13 cellular contexts compared by ENCODE assay signal in the genomic region with DNA sequence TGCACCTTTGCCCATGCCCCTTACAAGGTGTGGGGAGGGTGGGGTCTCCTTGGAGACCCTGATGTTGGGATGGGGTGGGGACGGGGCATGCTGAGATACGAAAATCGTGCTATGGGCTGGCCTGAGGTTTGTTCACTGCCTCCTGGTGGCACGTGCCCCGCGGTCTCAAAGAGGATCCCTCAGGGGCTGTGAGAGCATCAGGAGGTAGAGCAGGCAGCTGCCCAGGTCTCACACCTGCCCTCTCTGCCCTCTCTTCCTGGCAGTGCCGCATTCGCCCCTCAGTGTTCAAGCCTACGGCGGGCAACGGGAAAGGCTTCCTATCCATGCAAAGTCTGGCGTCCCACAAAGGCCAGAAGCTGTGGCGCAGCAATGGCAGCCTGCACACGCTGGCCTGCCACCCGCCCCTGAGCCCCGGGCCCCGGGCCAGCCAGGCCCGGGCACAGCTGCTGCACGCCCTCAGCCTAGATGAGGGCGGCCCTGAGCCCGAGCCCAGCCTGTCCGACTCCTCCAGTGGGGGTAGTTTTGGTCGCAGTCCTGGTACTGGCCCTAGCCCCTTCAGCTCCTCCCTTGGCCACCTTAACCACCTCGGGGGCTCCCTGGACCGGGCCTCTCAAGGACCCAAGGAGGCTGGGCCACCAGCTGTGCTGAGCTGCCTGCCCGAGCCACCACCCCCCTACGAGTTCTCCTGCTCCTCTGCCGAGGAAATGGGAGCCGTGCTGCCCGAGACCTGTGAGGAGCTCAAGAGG. TPM values are rescaled to one million over a fixed set of nuclear protein-coding genes. Genes with fewer than 3 reads are reported as not detected.
DNase-seq lines count a peak whose midpoint lies in the region; ATAC-seq, FAIRE-seq and TF ChIP-seq lines count a peak whose summit lies in the region.
"Had no signal": no experiment of that assay in that cellular context is flagged by ENCODE, and none has a peak within 500 bp of the region (broad histone marks: within the 10 kb centered on the region; RNA-seq: fewer than 3 reads in every experiment).

No MANE protein-coding gene starts in this region.

- H3K36me3 ChIP-seq in OCI-LY1 (ENCODE audit: insufficient read depth, low read length) (peaks cover 16% of the 10 kb centered on the region; the same call in 1 of the 2 replicates), HepG2 (replicated peaks in 1 of 2; ENCODE audit: control insufficient read depth in 1 of 2, insufficient read depth in 2 of 2, low read length in 2 of 2) (no peaks in the 10 kb centered on the region), skeletal muscle tissue (ENCODE audit: control insufficient read depth in 3 of 3, insufficient read depth in 3 of 3, low read length in 3 of 3) (peaks cover 0 to 3% (median 0%) of the 10 kb centered on the region in 3 donors), suprapubic skin (no peaks in the 10 kb centered on the region)
- H3K36me3 ChIP-seq: brain microvascular endothelial cell, transverse colon had no signal

- H4K20me1 ChIP-seq in OCI-LY1 (ENCODE audit: insufficient read depth, low read length) (no peaks in the 10 kb centered on the region), HepG2 (ENCODE audit: insufficient read depth, low read length) (no peaks in the 10 kb centered on the region)

- H3K27ac ChIP-seq in OCI-LY1 (ENCODE audit: low read depth, low read length, poor library complexity, severe bottlenecking) = peak overlapping the region; percentile 97
- H3K27ac ChIP-seq in HepG2 (ENCODE audit: extremely low read length, insufficient read depth, low read length) = no peak overlapping the region
- H3K27ac ChIP-seq in skeletal muscle tissue (ENCODE audit: low read depth, low read length) = peak overlapping the region; percentile 40
- no peak overlapping the region for H3K27ac ChIP-seq in suprapubic skin
- H3K27ac ChIP-seq: brain microvascular endothelial cell had no signal

- POLR2A ChIA-PET in HepG2 (lab: Yijun Ruan, JAX) = interaction anchor here (0.6 to 1.9 kb wide), 4 partner anchors 10 to 170 kb away, joined by 3 to 6 read pairs (median 4); partner anchors contain the start of genes HNRNPAB and RMND5B

- CTCF ChIA-PET in HepG2 (lab: Yijun Ruan, JAX; ENCODE audit: low intra/inter-chr PET ratio, low total read pairs) = interaction anchor here (1.3 to 1.6 kb wide), 2 partner anchors 26 to 44 kb away, joined by 8 to 9 read pairs; no protein-coding TSS in a partner anchor

- H3K9me3 ChIP-seq in OCI-LY1 (ENCODE audit: low read length) (no peaks in the 10 kb centered on the region), HepG2 (ENCODE audit: low read length) (no peaks in the 10 kb centered on the region), skeletal muscle tissue (ENCODE audit: control insufficient read depth in 3 of 3, low read length in 3 of 3) (no peaks in the 10 kb centered on the region), suprapubic skin (no peaks in the 10 kb centered on the region)
- H3K9me3 ChIP-seq: left lung, transverse colon had no signal

- no peaks in the 10 kb centered on the region for H3F3A ChIP-seq in OCI-LY1 (ENCODE audit: insufficient read depth, low read length)

- no TSS peak for BruUV-seq in HepG2 (replicated peaks; lab: Mats Ljungman, UMichigan)

- no peak for TF ChIP-seq POLR2A in HepG2 (IDR thresholded peaks at IDR 0.05; ENCODE audit: insufficient read depth in 1 of 2, low read depth in 2 of 2, low read length in 2 of 2)
- no peak for TF ChIP-seq POLR2A in suprapubic skin (IDR thresholded peaks at IDR 0.05)

- intact Hi-C loops in HepG2 (cut with micrococcal nuclease; ENCODE audit: unreplicated experiment) = no loop called here

- no peak for FAIRE-seq in HepG2 (lab: Jason Lieb, UNC)
- FAIRE-seq: small intestine had no signal

- no peaks in the 10 kb centered on the region for H3K9me2 ChIP-seq in OCI-LY1 (ENCODE audit: low read depth, low read length)

- peak overlapping the region; percentile 31; the same call in 1 of the 2 replicates for H3K4me2 ChIP-seq in OCI-LY1 (ENCODE audit: low read length)
- H3K4me2 ChIP-seq in HepG2 (ENCODE audit: low read depth, low read length) = no peak overlapping the region

- no peak for ATAC-seq in HepG2
- ATAC-seq in HG03039 (IDR thresholded peaks at IDR 0.05; ENCODE audit: unreplicated experiment) = no peak

- TF ChIP-seq EP300 in HepG2 (IDR thresholded peaks at IDR 0.05; ENCODE audit: low read depth in 2 of 2, low read length in 2 of 2) (no peak), HepG2 (CRISPR knock-in tag; IDR thresholded peaks at IDR 0.05; ENCODE audit: borderline replicate concordance) (no peak), suprapubic skin (IDR thresholded peaks at IDR 0.05) (no peak)

- H3K4me3 ChIP-seq in OCI-LY1 (ENCODE audit: low read depth, low read length, poor library complexity, severe bottlenecking) (no peak overlapping the region), HepG2 (replicated peaks in 1 of 3; ENCODE audit: insufficient read depth in 1 of 3, low read depth in 2 of 3, low read length in 3 of 3) (no peak overlapping the region), skeletal muscle tissue (ENCODE audit: low read length in 3 of 3) (no peak overlapping the region), suprapubic skin (no peak overlapping the region)
- H3K4me3 ChIP-seq: left lung had no signal

- H2AFZ ChIP-seq in OCI-LY1 (ENCODE audit: low read length) (no peak overlapping the region), HepG2 (ENCODE audit: low read length) (no peak overlapping the region)

- peaks cover 85% of the 10 kb centered on the region for H3K4me1 ChIP-seq in OCI-LY1 (ENCODE audit: insufficient read depth, low read length, severe bottlenecking)
- peaks cover 19% of the 10 kb centered on the region for H3K4me1 ChIP-seq in HepG2 (ENCODE audit: insufficient read depth, low read length)
- H3K4me1 ChIP-seq in skeletal muscle tissue (ENCODE audit: control insufficient read depth in 3 of 3, insufficient read depth in 3 of 3, low read length in 3 of 3) = peaks cover 32 to 65% (median 56%) of the 10 kb centered on the region in 3 donors
- peaks cover 48% of the 10 kb centered on the region for H3K4me1 ChIP-seq in suprapubic skin

- no peaks in the 10 kb centered on the region for H3K27me3 ChIP-seq in OCI-LY1 (ENCODE audit: insufficient read depth, low read length)
- H3K27me3 ChIP-seq in HepG2 (ENCODE audit: control insufficient read depth in 1 of 2, insufficient read depth in 2 of 2, low read length in 2 of 2) = peaks cover 15 to 58% of the 10 kb centered on the region in 2 experiments
- H3K27me3 ChIP-seq in skeletal muscle tissue (ENCODE audit: control insufficient read depth in 3 of 3, insufficient read depth in 3 of 3, low read length in 3 of 3) = peaks cover 25 to 30% (median 28%) of the 10 kb centered on the region in 3 donors
- H3K27me3 ChIP-seq in suprapubic skin = peaks cover 40% of the 10 kb centered on the region

- H3K79me2 ChIP-seq in OCI-LY1 (ENCODE audit: insufficient read depth, low read length) = no peaks in the 10 kb centered on the region
- no peaks in the 10 kb centered on the region for H3K79me2 ChIP-seq in HepG2 (ENCODE audit: insufficient read depth, low read length)

- DNase-seq in GM10266 (ENCODE audit: extremely low spot score) (peak; percentile 18), HepG2 (ENCODE audit: low spot score) (no peak), suprapubic skin (ENCODE audit: low spot score in 2 of 2) (no peak), GM20000 (ENCODE audit: low spot score) (no peak)
- DNase-seq: amniotic stem cell had no signal

- in situ Hi-C loops in HepG2 (cut with HindIII; ENCODE audit: extremely low pct_ligation_motif_present, low pct_unique_long_range_greater_than_20kb) = no loop called here

- 27% methylated on average over 3 of the region's 30 CpGs for WGBS in HepG2 (ENCODE audit: low lambda C conversion rate)
- 89% methylated on average over 16 of the region's 30 CpGs for WGBS in suprapubic skin

- H3K9ac ChIP-seq in OCI-LY1 (ENCODE audit: low read length) (peak overlapping the region; percentile 46; the same call in 1 of the 2 replicates), HepG2 (ENCODE audit: insufficient read depth, low read depth, low read length) (no peak overlapping the region), skeletal muscle tissue (ENCODE audit: low read depth in 1 of 3, low read length in 3 of 3) (peak overlapping the region in 2 of 3 donors; percentile 8 to 23)

- TF ChIP-seq RAD21 in HepG2 (CRISPR knock-in tag; IDR thresholded peaks at IDR 0.05) = no peak

- TF ChIP-seq CTCF in GM10266 (IDR thresholded peaks at IDR 0.05; ENCODE audit: control insufficient read depth, insufficient read depth, low read depth, missing control alignments) = no peak
- TF ChIP-seq CTCF in OCI-LY1 (IDR thresholded peaks at IDR 0.05; ENCODE audit: low read length) = no peak
- no peak for TF ChIP-seq CTCF in HepG2 (CRISPR knock-in tag; IDR thresholded peaks at IDR 0.05)
- TF ChIP-seq CTCF in suprapubic skin (IDR thresholded peaks at IDR 0.05) = no peak
- no peak for TF ChIP-seq CTCF in GM20000 (IDR thresholded peaks at IDR 0.05; ENCODE audit: extremely low read depth, missing control alignments)

RNA-seq across cellular contexts. Expression of gene N4BP3, which starts 6.8 kb away (rescaled TPM):
- total RNA-seq in HepG2 (2016; rRNA removed; fragmentation: Illumina TruSeq; extraction: Trizol) (not detected in 2 replicates), skeletal muscle tissue (12.0 TPM), suprapubic skin (10 to 100 TPM in 3 of 4 donors, 1 to 10 TPM in 1; 7.6 to 14.0 (median 11.7) TPM)
- not detected in 2 replicates for total RNA-seq in HepG2 (2016; cell fraction: cytosol; rRNA removed; fragmentation: Illumina TruSeq; extraction: Trizol; ENCODE audit: low read depth)
- 0.02 TPM in 1 of 2 replicates, not detected in the other for total RNA-seq in HepG2 (2016; cell fraction: insoluble cytoplasmic fraction; rRNA removed; fragmentation: Illumina TruSeq; extraction: Trizol)
- 0.03 TPM in 1 of 2 replicates, not detected in the other for total RNA-seq in HepG2 (2016; cell fraction: membrane; rRNA removed; fragmentation: Illumina TruSeq; extraction: Trizol)
- not detected in 2 replicates for total RNA-seq in HepG2 (2016; cell fraction: nucleus; rRNA removed; fragmentation: Illumina TruSeq; extraction: Trizol)
- polyA plus RNA-seq in HepG2 (2011; rRNA removed) = 0.13 and 0.17 TPM in 2 replicates
- 0.10 and 0.12 TPM in 2 replicates for polyA plus RNA-seq in HepG2 (2011; cell fraction: cytosol; rRNA removed)
- polyA plus RNA-seq in HepG2 (2011; cell fraction: nucleus; rRNA removed) = 0.42 and 0.43 TPM in 2 replicates
- 0.05 and 0.11 TPM in 2 replicates for polyA plus RNA-seq in HepG2 (2012)
- not detected in 2 replicates for polyA plus RNA-seq in HepG2 (2016; cell fraction: cytosol; fragmentation: Illumina TruSeq; extraction: Trizol; ENCODE audit: low read depth)
- polyA plus RNA-seq in HepG2 (2016; cell fraction: insoluble cytoplasmic fraction; fragmentation: Illumina TruSeq; extraction: Trizol; ENCODE audit: low read depth) = not detected in 2 replicates
- not detected in 2 replicates for polyA plus RNA-seq in HepG2 (2016; cell fraction: membrane; fragmentation: Illumina TruSeq; extraction: Trizol; ENCODE audit: low read depth)
- polyA plus RNA-seq in HepG2 (2016; cell fraction: nucleus; fragmentation: Illumina TruSeq; extraction: Trizol; ENCODE audit: insufficient read depth, low read depth) = not detected in 2 replicates
- polyA minus RNA-seq in HepG2 (2011; rRNA and poly(A)+ RNA removed; ENCODE audit: low replicate concordance) = 0.54 and 1.4 TPM in 2 replicates
- polyA minus RNA-seq in HepG2 (2011; cell fraction: cytosol; rRNA and poly(A)+ RNA removed) = 0.20 TPM in 1 of 2 replicates, not detected in the other
- polyA minus RNA-seq in HepG2 (2011; cell fraction: nucleus; rRNA and poly(A)+ RNA removed) = 0.26 and 0.62 TPM in 2 replicates
- polyA plus RNA-seq: CD14-positive monocyte had no signal

RNA-seq across cellular contexts. Expression of gene RMND5B, which starts 10.7 kb away (rescaled TPM):
- 17.0 and 20.4 TPM in 2 replicates for total RNA-seq in HepG2 (2016; rRNA removed; fragmentation: Illumina TruSeq; extraction: Trizol)
- 16.0 and 16.6 TPM in 2 replicates for total RNA-seq in HepG2 (2016; cell fraction: cytosol; rRNA removed; fragmentation: Illumina TruSeq; extraction: Trizol; ENCODE audit: low read depth)
- 15.7 and 18.0 TPM in 2 replicates for total RNA-seq in HepG2 (2016; cell fraction: insoluble cytoplasmic fraction; rRNA removed; fragmentation: Illumina TruSeq; extraction: Trizol)
- total RNA-seq in HepG2 (2016; cell fraction: membrane; rRNA removed; fragmentation: Illumina TruSeq; extraction: Trizol) = 32.2 and 33.7 TPM in 2 replicates
- 12.1 and 14.2 TPM in 2 replicates for total RNA-seq in HepG2 (2016; cell fraction: nucleus; rRNA removed; fragmentation: Illumina TruSeq; extraction: Trizol)
- polyA plus RNA-seq in HepG2 (2011; rRNA removed) = 18.6 and 22.3 TPM in 2 replicates
- 18.4 and 22.2 TPM in 2 replicates for polyA plus RNA-seq in HepG2 (2011; cell fraction: cytosol; rRNA removed)
- 33.6 and 34.2 TPM in 2 replicates for polyA plus RNA-seq in HepG2 (2011; cell fraction: nucleus; rRNA removed)
- 12.9 and 13.4 TPM in 2 replicates for polyA plus RNA-seq in HepG2 (2012)
- 23.3 and 26.2 TPM in 2 replicates for polyA plus RNA-seq in HepG2 (2016; cell fraction: cytosol; fragmentation: Illumina TruSeq; extraction: Trizol; ENCODE audit: low read depth)
- polyA plus RNA-seq in HepG2 (2016; cell fraction: insoluble cytoplasmic fraction; fragmentation: Illumina TruSeq; extraction: Trizol; ENCODE audit: low read depth) = 18.6 and 21.5 TPM in 2 replicates
- 30.9 and 32.3 TPM in 2 replicates for polyA plus RNA-seq in HepG2 (2016; cell fraction: membrane; fragmentation: Illumina TruSeq; extraction: Trizol; ENCODE audit: low read depth)
- polyA plus RNA-seq in HepG2 (2016; cell fraction: nucleus; fragmentation: Illumina TruSeq; extraction: Trizol; ENCODE audit: insufficient read depth, low read depth) = 26.3 TPM in 2 replicates
- 27.9 and 70.3 TPM in 2 replicates for polyA minus RNA-seq in HepG2 (2011; rRNA and poly(A)+ RNA removed; ENCODE audit: low replicate concordance)
- polyA minus RNA-seq in HepG2 (2011; cell fraction: cytosol; rRNA and poly(A)+ RNA removed) = 6.7 and 11.7 TPM in 2 replicates
- polyA minus RNA-seq in HepG2 (2011; cell fraction: nucleus; rRNA and poly(A)+ RNA removed) = 15.2 and 20.8 TPM in 2 replicates
- total RNA-seq in skeletal muscle tissue = 29.2 TPM
- total RNA-seq in suprapubic skin = 10 to 100 TPM; 38.6 to 60.6 (median 42.9) TPM

RNA-seq across cellular contexts. Expression of gene NHP2, which starts 33.6 kb away (rescaled TPM):
- 96.1 and 113 TPM in 2 replicates for total RNA-seq in HepG2 (2016; rRNA removed; fragmentation: Illumina TruSeq; extraction: Trizol)
- total RNA-seq in HepG2 (2016; cell fraction: cytosol; rRNA removed; fragmentation: Illumina TruSeq; extraction: Trizol; ENCODE audit: low read depth) = 68.1 and 88.8 TPM in 2 replicates
- total RNA-seq in HepG2 (2016; cell fraction: insoluble cytoplasmic fraction; rRNA removed; fragmentation: Illumina TruSeq; extraction: Trizol) = 97.1 and 114 TPM in 2 replicates
- 84.9 and 113 TPM in 2 replicates for total RNA-seq in HepG2 (2016; cell fraction: membrane; rRNA removed; fragmentation: Illumina TruSeq; extraction: Trizol)
- total RNA-seq in HepG2 (2016; cell fraction: nucleus; rRNA removed; fragmentation: Illumina TruSeq; extraction: Trizol) = 34.2 and 43.0 TPM in 2 replicates
- polyA plus RNA-seq in HepG2 (2011; rRNA removed) = 56.2 and 60.8 TPM in 2 replicates
- polyA plus RNA-seq in HepG2 (2011; cell fraction: cytosol; rRNA removed) = 78.2 and 86.1 TPM in 2 replicates
- 29.3 and 29.5 TPM in 2 replicates for polyA plus RNA-seq in HepG2 (2011; cell fraction: nucleus; rRNA removed)
- 75.3 and 78.7 TPM in 2 replicates for polyA plus RNA-seq in HepG2 (2012)
- 93.8 and 147 TPM in 2 replicates for polyA plus RNA-seq in HepG2 (2016; cell fraction: cytosol; fragmentation: Illumina TruSeq; extraction: Trizol; ENCODE audit: low read depth)
- polyA plus RNA-seq in HepG2 (2016; cell fraction: insoluble cytoplasmic fraction; fragmentation: Illumina TruSeq; extraction: Trizol; ENCODE audit: low read depth) = 159 and 169 TPM in 2 replicates
- 102 and 133 TPM in 2 replicates for polyA plus RNA-seq in HepG2 (2016; cell fraction: membrane; fragmentation: Illumina TruSeq; extraction: Trizol; ENCODE audit: low read depth)
- 79.3 and 81.0 TPM in 2 replicates for polyA plus RNA-seq in HepG2 (2016; cell fraction: nucleus; fragmentation: Illumina TruSeq; extraction: Trizol; ENCODE audit: insufficient read depth, low read depth)
- 38.1 and 80.1 TPM in 2 replicates for polyA minus RNA-seq in HepG2 (2011; rRNA and poly(A)+ RNA removed; ENCODE audit: low replicate concordance)
- polyA minus RNA-seq in HepG2 (2011; cell fraction: cytosol; rRNA and poly(A)+ RNA removed) = 25.2 and 34.9 TPM in 2 replicates
- polyA minus RNA-seq in HepG2 (2011; cell fraction: nucleus; rRNA and poly(A)+ RNA removed) = 28.8 and 31.7 TPM in 2 replicates
- total RNA-seq in skeletal muscle tissue = 77.8 TPM
- total RNA-seq in suprapubic skin = 100 to 1,000 TPM in 3 of 4 donors, 10 to 100 TPM in 1; 75.8 to 278 (median 210) TPM

Comparison
In these comparisons a context has a peak if more than half of its experiments do, and no peak if none do; other contexts are left out.
1. H3K27ac ChIP-seq: peak in OCI-LY1 (single experiment) and skeletal muscle tissue (single experiment); none in HepG2 (single experiment) and suprapubic skin (single experiment).
2. RNA of gene N4BP3, which starts 6.8 kb away (total RNA-seq): 7.6 to 14.0 TPM in suprapubic skin and 12.0 TPM in skeletal muscle tissue (single experiment); 0.02 to 0.03 TPM in HepG2; every median in the first group is over 4 times any median in the second.